In genomic region chr11:117914398-117914761, GRCh38 we compare ENCODE assay signal across 22 cellular contexts. TPM values are rescaled to one million over a fixed set of nuclear protein-coding genes. Genes with fewer than 3 reads are reported as not detected.
DNase-seq lines count a peak whose midpoint lies in the region; ATAC-seq, FAIRE-seq and TF ChIP-seq lines count a peak whose summit lies in the region.
"Had no signal": no experiment of that assay in that cellular context is flagged by ENCODE, and none has a peak within 500 bp of the region (broad histone marks: within the 10 kb centered on the region; RNA-seq: fewer than 3 reads in every experiment).

No MANE protein-coding gene starts in this region.

- H3K56ac ChIP-seq in H1 (replicated peaks; ENCODE audit: insufficient read length, low read depth, low read length) = no peak overlapping the region

- TF ChIP-seq EP300 in H1 (IDR thresholded peaks at IDR 0.05; ENCODE audit: borderline replicate concordance in 1 of 2, low read depth in 2 of 2, low read length in 2 of 2) = no peak

- H3K79me2 ChIP-seq in DND-41 (ENCODE audit: insufficient read depth, low read length) (no peaks in the 10 kb centered on the region), H1 (ENCODE audit: control insufficient read depth in 1 of 2, insufficient read depth in 2 of 2, low read length in 2 of 2) (no peaks in the 10 kb centered on the region)

- peak overlapping the region; percentile 23; the same call in 1 of the 2 replicates for H3K9ac ChIP-seq in DND-41 (ENCODE audit: low read depth, low read length)
- no peak overlapping the region for H3K9ac ChIP-seq in H1 (replicated peaks in 1 of 4; ENCODE audit: extremely low read depth in 1 of 4, low read depth in 3 of 4, low read length in 3 of 4)

- no peak overlapping the region for H2AK5ac ChIP-seq in H1 (ENCODE audit: low read depth, low read length)

- H4K20me1 ChIP-seq in DND-41 (ENCODE audit: insufficient read depth, low read length) (no peaks in the 10 kb centered on the region), H1 (replicated peaks in 1 of 2; ENCODE audit: control insufficient read depth in 1 of 2, insufficient read depth in 2 of 2, low read length in 2 of 2) (peaks cover 0 to 2% of the 10 kb centered on the region in 2 experiments)

- H3K4me1 ChIP-seq in DND-41 (ENCODE audit: insufficient read depth, low read length) (peaks cover 49% of the 10 kb centered on the region), H1 (replicated peaks in 1 of 4; ENCODE audit: control insufficient read depth in 3 of 4, insufficient read depth in 4 of 4, low read length in 3 of 4) (peaks cover 0 to 4% (median 0%) of the 10 kb centered on the region in 4 experiments; a peak in 1 of 7 replicates), psoas muscle (no peaks in the 10 kb centered on the region)
- H3K4me1 ChIP-seq: HAP-1 had no signal

- H3K9me3 ChIP-seq in DND-41 (ENCODE audit: insufficient read depth, low read length, severe bottlenecking) (no peaks in the 10 kb centered on the region), KOPT-K1 (ENCODE audit: insufficient read depth, low read length, poor library complexity, severe bottlenecking) (no peaks in the 10 kb centered on the region), H1 (ENCODE audit: insufficient read depth in 2 of 2, low read depth in 1 of 2, low read length in 1 of 2) (no peaks in the 10 kb centered on the region), psoas muscle (no peaks in the 10 kb centered on the region)
- H3K9me3 ChIP-seq: HAP-1, MG63, Peyer's patch had no signal

- H2BK15ac ChIP-seq in H1 (ENCODE audit: low read length) = no peak overlapping the region

- H3K4me2 ChIP-seq in DND-41 (ENCODE audit: insufficient read depth, low read length) (no peak overlapping the region), H1 (ENCODE audit: insufficient read depth in 1 of 2, low read depth in 2 of 2, low read length in 2 of 2) (no peak overlapping the region)

- H4K8ac ChIP-seq in H1 (ENCODE audit: extremely low read depth, insufficient read depth, low read length) = no peak overlapping the region

- no peak overlapping the region for H2BK120ac ChIP-seq in H1 (replicated peaks; ENCODE audit: low read depth, low read length)

- WGBS in H1 (ENCODE audit: extremely low coverage in 1 of 2, insufficient coverage in 1 of 2, insufficient read length in 1 of 2, insufficient replicate concordance in 2 of 2, low coverage in 1 of 2, low lambda C conversion rate in 2 of 2, missing lambda C conversion rate in 1 of 2), 2 experiments = 89% methylated on average over 5 of the region's 5 CpGs; no CpG with 5 or more reads in 1 of the 2 experiments
- WGBS in psoas muscle, 3 donors = 91 to 93% (median 93%) methylated on average over 5 of the region's 5 CpGs

- DNase-seq in DND-41 (no peak), H1 (ENCODE audit: low read depth in 1 of 2, low spot score in 2 of 2) (no peak), sciatic nerve (ENCODE audit: low spot score) (peak; percentile 42), iPS-NIHi7 (ENCODE audit: extremely low spot score) (no peak), psoas muscle (no peak)
- DNase-seq: DMS79 treated with DMSO at 0.1 percent for 48 hours, IMR-90, Karpas-422, MG63, NCI-H1048, NCI-H1436 treated with DMSO at 0.1 percent for 48 hours, NCI-H2029 treated with DMSO at 0.1 percent for 48 hours, NCI-H2171 treated with DMSO at 0.1 percent for 48 hours, NCI-H446, NCI-H69 had no signal

- POLR2A ChIA-PET in H1 (lab: Charles Lee; ENCODE audit: partially characterized antibody) = no interaction called here

- CTCF ChIA-PET in H1 (lab: Charles Lee; ENCODE audit: partially characterized antibody) = interaction anchor here (0.8 to 14.8 kb wide), 12 partner anchors 9 to 97 kb away, joined by 3 to 143 read pairs (median 5); partner anchors contain the start of gene TMPRSS13

- peak overlapping the region; percentile 21; the same call in 1 of the 2 replicates for H2BK12ac ChIP-seq in H1 (ENCODE audit: low read depth, low read length)

- H4K5ac ChIP-seq in H1 (ENCODE audit: insufficient read length, low read depth, low read length) = no peak overlapping the region

- no peak for FAIRE-seq in H1 (lab: Jason Lieb, UNC)

- no peak overlapping the region for H2BK20ac ChIP-seq in H1 (ENCODE audit: low read length)

- no peak overlapping the region for H4K91ac ChIP-seq in H1 (replicated peaks; ENCODE audit: insufficient read length, low read length)

- no peaks in the 10 kb centered on the region; the same call in 1 of the 2 replicates for H3K23me2 ChIP-seq in H1 (ENCODE audit: low read depth, low read length)

- no peak for TF ChIP-seq POLR2A in H1 (IDR thresholded peaks at IDR 0.05; ENCODE audit: control extremely low read depth in 1 of 2, low read depth in 2 of 2, low read length in 2 of 2)

- H3K4me3 ChIP-seq in DND-41 (ENCODE audit: low read depth in 1 of 2, low read length in 2 of 2) (no peak overlapping the region), H1 (ENCODE audit: extremely low read depth in 1 of 4, insufficient read depth in 2 of 4, low read depth in 3 of 4, low read length in 4 of 4) (no peak overlapping the region), psoas muscle (no peak overlapping the region)
- H3K4me3 ChIP-seq: HAP-1, MG63, Peyer's patch had no signal

- H2AFZ ChIP-seq in DND-41 (ENCODE audit: low read depth, low read length) (no peak overlapping the region), H1 (ENCODE audit: low read length) (no peak overlapping the region)

- H3K27me3 ChIP-seq in DND-41 (ENCODE audit: insufficient read depth, low read length, poor library complexity) (no peaks in the 10 kb centered on the region), H1 (replicated peaks in 1 of 4; ENCODE audit: control insufficient read depth in 3 of 4, extremely low read depth in 1 of 4, insufficient read depth in 3 of 4, low read length in 3 of 4) (no peaks in the 10 kb centered on the region), psoas muscle (ENCODE audit: insufficient read depth in 3 of 3, low read length in 2 of 3) (peaks cover 0 to 13% (median 3%) of the 10 kb centered on the region in 3 donors)
- H3K27me3 ChIP-seq: MG63, Peyer's patch had no signal

- H2BK5ac ChIP-seq in H1 (ENCODE audit: low read depth, low read length) = no peak overlapping the region

- intact Hi-C loops in sciatic nerve (cut with DNase I) (no loop called here), psoas muscle (cut with DNase I) (no loop called here)

- no peak overlapping the region for H3K4ac ChIP-seq in H1 (replicated peaks; ENCODE audit: insufficient read length, low read depth, low read length)

- no peak overlapping the region for H3K14ac ChIP-seq in H1 (ENCODE audit: insufficient read length)

- ATAC-seq in DND-41 (ENCODE audit: insufficient read depth, low read depth) (no peak), sciatic nerve (no peak), GM19035 (IDR thresholded peaks at IDR 0.05; ENCODE audit: unreplicated experiment) (no peak), psoas muscle (no peak)
- ATAC-seq: Right ventricle myocardium inferior had no signal

- no peak overlapping the region for H3K23ac ChIP-seq in H1 (ENCODE audit: insufficient read length)

- H3K36me3 ChIP-seq in DND-41 (ENCODE audit: insufficient read depth, low read length) = no peaks in the 10 kb centered on the region
- H3K36me3 ChIP-seq in KOPT-K1 (ENCODE audit: insufficient read depth, low read length) = no peaks in the 10 kb centered on the region
- no peaks in the 10 kb centered on the region for H3K36me3 ChIP-seq in H1 (ENCODE audit: control insufficient read depth in 2 of 4, insufficient read depth in 4 of 4, low read length in 3 of 4)
- no peaks in the 10 kb centered on the region for H3K36me3 ChIP-seq in psoas muscle (ENCODE audit: insufficient read depth in 1 of 2, low read depth in 1 of 2)
- H3K36me3 ChIP-seq: HAP-1, MG63, Peyer's patch had no signal

- no peaks in the 10 kb centered on the region for H3K79me1 ChIP-seq in H1 (ENCODE audit: low read depth, low read length)

- TF ChIP-seq CTCF in DND-41 (IDR thresholded peaks at IDR 0.05; ENCODE audit: borderline replicate concordance, extremely low read depth, low read length, poor library complexity, severe bottlenecking) = no peak
- no peak for TF ChIP-seq CTCF in H1 (IDR thresholded peaks at IDR 0.05; ENCODE audit: control extremely low read depth in 1 of 3, insufficient read depth in 1 of 3, low read depth in 1 of 3, low read length in 3 of 3)
- no peak for TF ChIP-seq CTCF in psoas muscle (IDR thresholded peaks at IDR 0.05)

- TF ChIP-seq RAD21 in H1 (IDR thresholded peaks at IDR 0.05 in 1 of 2, conservative IDR thresholded peaks at IDR 0.05 in 1 of 2; ENCODE audit: low read depth in 2 of 2, low read length in 2 of 2) = no peak

- peak overlapping the region; percentile 62 for H3K27ac ChIP-seq in DND-41 (ENCODE audit: low read length)
- peak overlapping the region; percentile 44 for H3K27ac ChIP-seq in KOPT-K1 (ENCODE audit: low read depth, low read length, poor library complexity, severe bottlenecking)
- H3K27ac ChIP-seq in H1 (ENCODE audit: low read depth, low read length) = no peak overlapping the region
- no peak overlapping the region for H3K27ac ChIP-seq in psoas muscle
- H3K27ac ChIP-seq: C4-2B, Peyer's patch had no signal

- no peak overlapping the region for H3K18ac ChIP-seq in H1 (ENCODE audit: extremely low read depth, low read length)

TF ChIP-seq in H1, 55 proteins besides CTCF, POLR2A, EP300 and RAD21 (continues in another document):
- no peak for TF ChIP-seq BRCA1 (IDR thresholded peaks at IDR 0.05; ENCODE audit: low read depth, low read length)
- TF ChIP-seq PHF8 (conservative IDR thresholded peaks at IDR 0.05; ENCODE audit: low read depth, low read length) = no peak

RNA-seq across cellular contexts. Expression of gene TMPRSS13, which starts 14.8 kb away (rescaled TPM):
- total RNA-seq in H1 (2021; fragmentation: NEBNext Ultra II Directional; extraction: Animal tissue kit (Norgen Biotek cat#: 25700)) = 0.29 and 0.61 TPM in 2 replicates
- 0.79 and 1.0 TPM in 2 replicates for polyA plus RNA-seq in H1 (2011; rRNA removed)
- 0.88 TPM for polyA plus RNA-seq in H1 (2011; cell fraction: cytosol; rRNA removed)
- 1.5 TPM for polyA plus RNA-seq in H1 (2011; cell fraction: nucleus; rRNA removed)
- polyA plus RNA-seq in H1 (2012, experiment 1 of 2) = 0.26 to 0.66 TPM (median 0.36 TPM) in 4 replicates
- polyA plus RNA-seq in H1 (2012, experiment 2 of 2) = 0.52 TPM
- polyA plus RNA-seq in H1 (2013, experiment 1 of 2) = 0.32 TPM
- 0.40 TPM for polyA plus RNA-seq in H1 (2013, experiment 2 of 2)
- polyA minus RNA-seq in H1 (2011; rRNA and poly(A)+ RNA removed) = 0.54 and 0.98 TPM in 2 replicates
- 0.73 TPM for polyA minus RNA-seq in H1 (2011; cell fraction: cytosol; rRNA and poly(A)+ RNA removed)
- polyA minus RNA-seq in H1 (2011; cell fraction: nucleus; rRNA and poly(A)+ RNA removed) = 1.3 TPM
- 0.58 TPM for total RNA-seq in sciatic nerve
- total RNA-seq in psoas muscle = not detected
- not detected for polyA plus RNA-seq in psoas muscle
- total RNA-seq: G401, IMR-90, Peyer's patch, Right ventricle myocardium inferior had no signal
- polyA plus RNA-seq: IMR-90 had no signal

RNA-seq across cellular contexts. Expression of gene FXYD6, which starts 37.9 kb away (rescaled TPM):
- 44.6 and 50.0 TPM in 2 replicates for total RNA-seq in H1 (2021; fragmentation: NEBNext Ultra II Directional; extraction: Animal tissue kit (Norgen Biotek cat#: 25700))
- polyA plus RNA-seq in H1 (2011; rRNA removed) (117 and 151 TPM in 2 replicates), psoas muscle (10 to 100 TPM; 14.0 to 17.5 (median 14.8) TPM)
- 117 TPM for polyA plus RNA-seq in H1 (2011; cell fraction: cytosol; rRNA removed)
- 137 TPM for polyA plus RNA-seq in H1 (2011; cell fraction: nucleus; rRNA removed)
- 45.7 to 68.5 TPM (median 67.3 TPM) in 4 replicates for polyA plus RNA-seq in H1 (2012, experiment 1 of 2)
- 67.1 TPM for polyA plus RNA-seq in H1 (2012, experiment 2 of 2)
- polyA plus RNA-seq in H1 (2013, experiment 1 of 2) = 51.8 TPM
- 57.8 TPM for polyA plus RNA-seq in H1 (2013, experiment 2 of 2)
- 64.2 and 70.4 TPM in 2 replicates for polyA minus RNA-seq in H1 (2011; rRNA and poly(A)+ RNA removed)
- 17.0 TPM for polyA minus RNA-seq in H1 (2011; cell fraction: cytosol; rRNA and poly(A)+ RNA removed)
- polyA minus RNA-seq in H1 (2011; cell fraction: nucleus; rRNA and poly(A)+ RNA removed) = 34.0 TPM
- total RNA-seq in sciatic nerve (141 TPM), psoas muscle (10 to 100 TPM; 10.8 to 27.9 (median 11.5) TPM)
- total RNA-seq: G401, IMR-90 had no signal

Comparison
In these comparisons a context has a peak if more than half of its experiments do, and no peak if none do; other contexts are left out.
1. H3K27ac ChIP-seq: peak in DND-41 (single experiment) and KOPT-K1 (single experiment); none in H1 (single experiment) and psoas muscle (single experiment).